ENCODE assay signal across 20 cellular contexts in genomic region chr4:86675548-86675947, GRCh38.
DNase-seq lines count a peak whose midpoint lies in the region; ATAC-seq, FAIRE-seq and TF ChIP-seq lines count a peak whose summit lies in the region.
"Had no signal": no experiment of that assay in that cellular context is flagged by ENCODE, and none has a peak within 500 bp of the region (broad histone marks: within the 10 kb centered on the region; RNA-seq: fewer than 3 reads in every experiment).

No MANE protein-coding gene starts in this region.

- H3K36me3 Mint-ChIP-seq in astrocyte (ENCODE audit: low read depth, unreplicated experiment): peaks cover 22% of the 10 kb centered on the region
- H3K36me3 Mint-ChIP-seq: CD4-positive, alpha-beta memory T cell had no signal

- no TSS peak for BruUV-seq in PC-3 (replicated peaks; lab: Mats Ljungman, UMichigan)

- intact Hi-C loops in PC-3 (cut with micrococcal nuclease): loop anchor here (10.0 kb wide), 2 partner anchors 171 to 219 kb away; partner anchors contain the start of gene C4orf36

- no peak overlapping the region for H3K27ac ChIP-seq in PC-3 (ENCODE audit: low read length)
- H3K27ac ChIP-seq in astrocyte (ENCODE audit: low read depth, low read length): no peak overlapping the region
- H3K27ac ChIP-seq: GM23248 had no signal

- H3K79me2 ChIP-seq in PC-3 (ENCODE audit: low read length) (no peaks in the 10 kb centered on the region), astrocyte (ENCODE audit: insufficient read depth, low read length) (no peaks in the 10 kb centered on the region)

- peaks cover 15% of the 10 kb centered on the region for H3K4me1 ChIP-seq in PC-3 (ENCODE audit: insufficient read depth, low read length)
- no peaks in the 10 kb centered on the region for H3K4me1 ChIP-seq in astrocyte (ENCODE audit: insufficient read depth, low read length)
- H3K4me1 ChIP-seq: Caco-2 had no signal

- H3K9ac ChIP-seq in PC-3 (ENCODE audit: low read length): no peak overlapping the region
- no peak overlapping the region for H3K9ac ChIP-seq in astrocyte (ENCODE audit: low read length)
- H3K9ac ChIP-seq: GM23248 had no signal

- no peaks in the 10 kb centered on the region for H3K27me3 ChIP-seq in PC-3 (ENCODE audit: low read length)
- no peaks in the 10 kb centered on the region for H3K27me3 ChIP-seq in astrocyte (ENCODE audit: insufficient read depth, low read length)

- no peaks in the 10 kb centered on the region for H3K9me2 ChIP-seq in PC-3 (replicated peaks; ENCODE audit: low read length)

- no peak overlapping the region for H3K4me3 ChIP-seq in LNCaP clone FGC (ENCODE audit: low read depth, low read length)
- H3K4me3 ChIP-seq in PC-3 (ENCODE audit: low read length): no peak overlapping the region
- no peak overlapping the region for H3K4me3 ChIP-seq in astrocyte (ENCODE audit: insufficient read depth, low read depth, low read length)
- H3K4me3 ChIP-seq: GM12878, GM23248 had no signal

- peak; percentile 9 for FAIRE-seq in astrocyte (lab: Jason Lieb, UNC)
- peak; percentile 36 for FAIRE-seq in islet of Langerhans (lab: Jason Lieb, UNC)
- FAIRE-seq: GM12878, GM19239, H1 had no signal

- H3K9me3 Mint-ChIP-seq in astrocyte (ENCODE audit: unreplicated experiment): no peaks in the 10 kb centered on the region

- no peaks in the 10 kb centered on the region for H3F3A ChIP-seq in PC-3 (ENCODE audit: low read length, unreplicated experiment)

- H4K20me1 ChIP-seq in PC-3 (ENCODE audit: low read length): no peaks in the 10 kb centered on the region
- H4K20me1 ChIP-seq in astrocyte (ENCODE audit: insufficient read depth, low read length): no peaks in the 10 kb centered on the region

- no peaks in the 10 kb centered on the region for H3K9me3 ChIP-seq in PC-3 (ENCODE audit: low read length)
- no peaks in the 10 kb centered on the region for H3K9me3 ChIP-seq in astrocyte (ENCODE audit: insufficient read depth, low read depth, low read length)
- H3K9me3 ChIP-seq: Caco-2 had no signal

- TF ChIP-seq CTCF in LNCaP clone FGC (IDR thresholded peaks at IDR 0.05; ENCODE audit: control insufficient read depth, extremely low read depth, insufficient read depth) (no peak), PC-3 (conservative IDR thresholded peaks at IDR 0.05; ENCODE audit: low read depth, low read length) (no peak), astrocyte (IDR thresholded peaks at IDR 0.05; ENCODE audit: insufficient read depth, low read depth, low read length) (no peak)

- peak; percentile 69 for ATAC-seq in PC-3
- ATAC-seq: GM12878 had no signal

- POLR2A ChIA-PET in PC-3 (lab: Charles Lee; ENCODE audit: unreplicated experiment) (no interaction called here), HEK293T (lab: Yijun Ruan, JAX) (no interaction called here)

- in situ Hi-C loops in KBM-7 (cut with MboI; ENCODE audit: low pct_unique_long_range_greater_than_20kb, low sequenced_read_pairs): no loop called here

- no peaks in the 10 kb centered on the region for H3K4me1 Mint-ChIP-seq in astrocyte (ENCODE audit: low read depth, unreplicated experiment)
- H3K4me1 Mint-ChIP-seq: CD4-positive, alpha-beta memory T cell had no signal

- H3K36me3 ChIP-seq in PC-3 (ENCODE audit: low read depth, low read length) (no peaks in the 10 kb centered on the region), astrocyte (ENCODE audit: insufficient read depth, low read length) (no peaks in the 10 kb centered on the region)

- CTCF ChIA-PET in PC-3 (lab: Charles Lee) (no interaction called here), HEK293T (lab: Yijun Ruan, JAX) (no interaction called here)

- no peak overlapping the region for H3K27ac Mint-ChIP-seq in astrocyte (ENCODE audit: unreplicated experiment)
- H3K27ac Mint-ChIP-seq: CD4-positive, alpha-beta memory T cell had no signal

- H3K27me3 Mint-ChIP-seq in astrocyte (ENCODE audit: low read depth, unreplicated experiment): no peaks in the 10 kb centered on the region
- H3K27me3 Mint-ChIP-seq: CD4-positive, alpha-beta memory T cell had no signal

- H3K4me3 Mint-ChIP-seq in astrocyte (ENCODE audit: unreplicated experiment): no peak overlapping the region
- H3K4me3 Mint-ChIP-seq: CD4-positive, alpha-beta memory T cell had no signal

- no peak overlapping the region for H2AFZ ChIP-seq in PC-3 (ENCODE audit: low read length)
- no peak overlapping the region for H2AFZ ChIP-seq in astrocyte (ENCODE audit: low read depth, low read length)
- H2AFZ ChIP-seq: GM23248 had no signal

- H3K4me2 ChIP-seq in PC-3 (ENCODE audit: low read length) (no peak overlapping the region), astrocyte (ENCODE audit: low read length) (no peak overlapping the region)

- peak; percentile 67 for DNase-seq in LNCaP clone FGC (ENCODE audit: low read depth)
- DNase-seq in PC-3: peak; percentile 19
- DNase-seq in astrocyte (ENCODE audit: low read depth): no peak
- no peak for DNase-seq in HEK293T (ENCODE audit: extremely low spot score)
- no peak for DNase-seq in EL
- no peak for DNase-seq in NCI-H82 (lab: John Stamatoyannopoulos, UW)
- no peak for DNase-seq in KBM-7
- DNase-seq: C1 segment of cervical spinal cord; Caco-2; CD4-positive, alpha-beta memory T cell; DMS153; DND-41; GDM1; GM23248; H7; HCEC 1CT had no signal

TF ChIP-seq in HEK293T, 16 proteins besides CTCF, POLR2A, EP300 and RAD21:
- no peak for TF ChIP-seq SP1 (IDR thresholded peaks at IDR 0.05)
- no peak for TF ChIP-seq FOXM1 (IDR thresholded peaks at IDR 0.05; ENCODE audit: borderline replicate concordance)
- no peak for TF ChIP-seq BHLHE40 (IDR thresholded peaks at IDR 0.05; ENCODE audit: borderline replicate concordance)
- TF ChIP-seq ARNT (IDR thresholded peaks at IDR 0.05): no peak
- no peak for TF ChIP-seq FOXA1 (IDR thresholded peaks at IDR 0.05)
- no peak for TF ChIP-seq ZNF384 (IDR thresholded peaks at IDR 0.05)
- TF ChIP-seq SUZ12 (IDR thresholded peaks at IDR 0.05): no peak
- TF ChIP-seq ELF4 (IDR thresholded peaks at IDR 0.05): no peak
- no peak for TF ChIP-seq TARDBP (IDR thresholded peaks at IDR 0.05)
- no peak for TF ChIP-seq LEF1 (IDR thresholded peaks at IDR 0.05; ENCODE audit: borderline replicate concordance)
- no peak for TF ChIP-seq CTBP1 (IDR thresholded peaks at IDR 0.05; ENCODE audit: borderline replicate concordance)
- no peak for TF ChIP-seq HDGF (IDR thresholded peaks at IDR 0.05; ENCODE audit: borderline replicate concordance)
- TF ChIP-seq FOXK2 (IDR thresholded peaks at IDR 0.05): no peak
- TF ChIP-seq NFRKB (IDR thresholded peaks at IDR 0.05): no peak
- TF ChIP-seq L3MBTL2 (conservative IDR thresholded peaks at IDR 0.05): no peak
- TF ChIP-seq PKNOX1 (IDR thresholded peaks at IDR 0.05): no peak

Comparison
In these comparisons a context has a peak if more than half of its experiments do, and no peak if none do; other contexts are left out.
1. DNase-seq: peak in LNCaP clone FGC (single experiment) and PC-3 (single experiment); none in astrocyte (single experiment), HEK293T (single experiment), EL (single experiment), NCI-H82 (single experiment) and KBM-7 (single experiment).